ENCODE assay signal across 1 cellular context in the genomic region with DNA sequence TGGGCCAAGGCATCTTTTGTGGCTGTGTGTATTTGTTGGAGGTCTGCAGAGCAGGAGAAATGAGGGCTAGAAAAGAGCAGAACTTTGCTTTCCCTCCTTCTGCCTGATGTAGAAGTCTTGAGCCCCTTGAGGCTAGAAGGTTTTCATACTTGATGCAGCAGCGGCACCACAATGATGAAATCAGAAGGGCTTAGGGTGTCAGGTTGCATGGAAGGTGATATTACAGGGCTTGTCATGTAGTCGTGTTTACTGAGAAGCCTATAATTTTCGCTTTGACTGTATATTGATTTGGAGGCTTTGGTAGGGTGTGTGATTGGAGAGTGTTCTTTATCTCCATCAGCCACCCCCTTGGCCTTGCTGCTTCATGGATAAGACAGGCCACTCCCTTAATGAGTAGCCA.
TF ChIP-seq lines count a peak whose summit lies in the region.

No MANE protein-coding gene starts in this region.

TF ChIP-seq in HEK293, 187 proteins besides CTCF, POLR2A, EP300 and RAD21 (continued from another document and continues in another):
- TF ChIP-seq ZNF335 (tag by site-specific recombination; conservative IDR thresholded peaks at IDR 0.05) (peak; percentile 61), ZNF571 (tag by site-specific recombination; IDR thresholded peaks at IDR 0.05) (no peak), ZNF302 (tag by site-specific recombination; IDR thresholded peaks at IDR 0.05; ENCODE audit: low read depth) (no peak), ZNF660 (tag by site-specific recombination; IDR thresholded peaks at IDR 0.05) (peak; percentile 52; the same call in 1 of the 2 replicates), OSR2 (tag by site-specific recombination; IDR thresholded peaks at IDR 0.05) (0 out of 2 replicates have a peak, but pooled peaks have one; percentile 50), KLF10 (tag by site-specific recombination; IDR thresholded peaks at IDR 0.05) (no peak), GFI1B (tag by site-specific recombination; IDR thresholded peaks at IDR 0.05) (no peak), ZBTB17 (tag by site-specific recombination; IDR thresholded peaks at IDR 0.05) (peak; percentile 55; the same call in 1 of the 2 replicates), ZNF121 (tag by site-specific recombination; IDR thresholded peaks at IDR 0.05) (no peak), ZNF202 (tag by site-specific recombination; IDR thresholded peaks at IDR 0.05; ENCODE audit: borderline replicate concordance) (no peak), ZNF837 (tag by site-specific recombination; IDR thresholded peaks at IDR 0.05) (no peak), ZNF629 (tag by site-specific recombination; IDR thresholded peaks at IDR 0.05) (peak; percentile 67), ZNF76 (tag by site-specific recombination; IDR thresholded peaks at IDR 0.05; ENCODE audit: borderline replicate concordance, low read depth) (0 out of 2 replicates have a peak, but pooled peaks have one; percentile 24), ZNF366 (tag by site-specific recombination; conservative IDR thresholded peaks at IDR 0.05) (peak; percentile 57), BCL11B (tag by site-specific recombination; IDR thresholded peaks at IDR 0.05; ENCODE audit: low read depth) (no peak), ZNF48 (tag by site-specific recombination; IDR thresholded peaks at IDR 0.05) (no peak), ZNF670 (tag by site-specific recombination; IDR thresholded peaks at IDR 0.05; ENCODE audit: low read depth) (no peak), YY2 (tag by site-specific recombination; IDR thresholded peaks at IDR 0.05) (no peak), ZSCAN23 (tag by site-specific recombination; IDR thresholded peaks at IDR 0.05) (no peak), ZNF585B (tag by site-specific recombination; IDR thresholded peaks at IDR 0.05) (no peak), FEZF1 (tag by site-specific recombination; IDR thresholded peaks at IDR 0.05) (peak; percentile 32; the same call in 1 of the 2 replicates), BCL11A (tag by site-specific recombination; IDR thresholded peaks at IDR 0.05; ENCODE audit: low read depth) (no peak), ZFP3 (tag by site-specific recombination; IDR thresholded peaks at IDR 0.05; ENCODE audit: low read depth) (no peak), SP7 (tag by site-specific recombination; IDR thresholded peaks at IDR 0.05) (peak; percentile 100), ZNF791 (tag by site-specific recombination; IDR thresholded peaks at IDR 0.05) (no peak), KLF9 (tag by site-specific recombination; IDR thresholded peaks at IDR 0.05; ENCODE audit: low read depth) (no peak), ZNF792 (tag by site-specific recombination; IDR thresholded peaks at IDR 0.05) (no peak), ZNF776 (tag by site-specific recombination; IDR thresholded peaks at IDR 0.05; ENCODE audit: borderline replicate concordance) (no peak)
- TF ChIP-seq, protein P1, sequence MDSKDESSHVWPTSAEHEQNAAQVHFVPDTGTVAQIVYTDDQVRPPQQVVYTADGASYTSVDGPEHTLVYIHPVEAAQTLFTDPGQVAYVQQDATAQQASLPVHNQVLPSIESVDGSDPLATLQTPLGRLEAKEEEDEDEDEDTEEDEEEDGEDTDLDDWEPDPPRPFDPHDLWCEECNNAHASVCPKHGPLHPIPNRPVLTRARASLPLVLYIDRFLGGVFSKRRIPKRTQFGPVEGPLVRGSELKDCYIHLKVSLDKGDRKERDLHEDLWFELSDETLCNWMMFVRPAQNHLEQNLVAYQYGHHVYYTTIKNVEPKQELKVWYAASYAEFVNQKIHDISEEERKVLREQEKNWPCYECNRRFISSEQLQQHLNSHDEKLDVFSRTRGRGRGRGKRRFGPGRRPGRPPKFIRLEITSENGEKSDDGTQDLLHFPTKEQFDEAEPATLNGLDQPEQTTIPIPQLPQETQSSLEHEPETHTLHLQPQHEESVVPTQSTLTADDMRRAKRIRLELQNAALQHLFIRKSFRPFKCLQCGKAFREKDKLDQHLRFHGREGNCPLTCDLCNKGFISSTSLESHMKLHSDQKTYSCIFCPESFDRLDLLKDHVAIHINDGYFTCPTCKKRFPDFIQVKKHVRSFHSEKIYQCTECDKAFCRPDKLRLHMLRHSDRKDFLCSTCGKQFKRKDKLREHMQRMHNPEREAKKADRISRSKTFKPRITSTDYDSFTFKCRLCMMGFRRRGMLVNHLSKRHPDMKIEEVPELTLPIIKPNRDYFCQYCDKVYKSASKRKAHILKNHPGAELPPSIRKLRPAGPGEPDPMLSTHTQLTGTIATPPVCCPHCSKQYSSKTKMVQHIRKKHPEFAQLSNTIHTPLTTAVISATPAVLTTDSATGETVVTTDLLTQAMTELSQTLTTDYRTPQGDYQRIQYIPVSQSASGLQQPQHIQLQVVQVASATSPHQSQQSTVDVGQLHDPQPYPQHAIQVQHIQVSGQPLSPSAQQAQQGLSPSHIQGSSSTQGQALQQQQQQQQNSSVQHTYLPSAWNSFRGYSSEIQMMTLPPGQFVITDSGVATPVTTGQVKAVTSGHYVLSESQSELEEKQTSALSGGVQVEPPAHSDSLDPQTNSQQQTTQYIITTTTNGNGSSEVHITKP (tag by site-specific recombination; IDR thresholded peaks at IDR 0.05), result peak; percentile 59
- TF ChIP-seq, protein P2, sequence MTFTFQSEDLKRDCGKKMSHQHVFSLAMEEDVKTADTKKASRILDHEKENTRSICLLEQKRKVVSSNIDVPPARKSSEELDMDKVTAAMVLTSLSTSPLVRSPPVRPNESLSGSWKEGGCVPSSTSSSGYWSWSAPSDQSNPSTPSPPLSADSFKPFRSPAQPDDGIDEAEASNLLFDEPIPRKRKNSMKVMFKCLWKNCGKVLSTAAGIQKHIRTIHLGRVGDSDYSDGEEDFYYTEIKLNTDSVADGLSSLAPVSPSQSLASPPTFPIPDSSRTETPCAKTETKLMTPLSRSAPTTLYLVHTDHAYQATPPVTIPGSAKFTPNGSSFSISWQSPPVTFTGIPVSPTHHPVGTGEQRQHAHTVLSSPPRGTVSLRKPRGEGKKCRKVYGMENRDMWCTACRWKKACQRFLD (tag by site-specific recombination; IDR thresholded peaks at IDR 0.05), result no peak
- TF ChIP-seq, protein P3, sequence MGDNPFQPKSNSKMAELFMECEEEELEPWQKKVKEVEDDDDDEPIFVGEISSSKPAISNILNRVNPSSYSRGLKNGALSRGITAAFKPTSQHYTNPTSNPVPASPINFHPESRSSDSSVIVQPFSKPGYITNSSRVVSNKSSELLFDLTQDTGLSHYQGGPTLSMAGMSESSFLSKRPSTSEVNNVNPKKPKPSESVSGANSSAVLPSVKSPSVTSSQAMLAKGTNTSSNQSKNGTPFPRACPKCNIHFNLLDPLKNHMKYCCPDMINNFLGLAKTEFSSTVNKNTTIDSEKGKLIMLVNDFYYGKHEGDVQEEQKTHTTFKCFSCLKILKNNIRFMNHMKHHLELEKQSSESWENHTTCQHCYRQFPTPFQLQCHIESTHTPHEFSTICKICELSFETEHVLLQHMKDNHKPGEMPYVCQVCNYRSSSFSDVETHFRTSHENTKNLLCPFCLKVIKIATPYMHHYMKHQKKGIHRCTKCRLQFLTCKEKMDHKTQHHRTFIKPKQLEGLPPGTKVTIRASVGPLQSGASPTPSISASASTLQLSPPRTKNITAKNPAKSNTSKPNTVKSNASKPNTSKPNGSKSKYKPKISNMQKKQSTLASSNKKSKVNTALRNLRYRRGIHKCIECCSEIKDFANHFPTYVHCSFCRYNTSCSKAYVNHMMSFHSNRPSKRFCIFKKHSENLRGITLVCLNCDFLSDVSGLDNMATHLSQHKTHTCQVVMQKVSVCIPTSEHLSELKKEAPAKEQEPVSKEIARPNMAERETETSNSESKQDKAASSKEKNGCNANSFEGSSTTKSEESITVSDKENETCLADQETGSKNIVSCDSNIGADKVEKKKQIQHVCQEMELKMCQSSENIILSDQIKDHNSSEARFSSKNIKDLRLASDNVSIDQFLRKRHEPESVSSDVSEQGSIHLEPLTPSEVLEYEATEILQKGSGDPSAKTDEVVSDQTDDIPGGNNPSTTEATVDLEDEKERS (tag by site-specific recombination; IDR thresholded peaks at IDR 0.05), result no peak
- TF ChIP-seq, protein P4, sequence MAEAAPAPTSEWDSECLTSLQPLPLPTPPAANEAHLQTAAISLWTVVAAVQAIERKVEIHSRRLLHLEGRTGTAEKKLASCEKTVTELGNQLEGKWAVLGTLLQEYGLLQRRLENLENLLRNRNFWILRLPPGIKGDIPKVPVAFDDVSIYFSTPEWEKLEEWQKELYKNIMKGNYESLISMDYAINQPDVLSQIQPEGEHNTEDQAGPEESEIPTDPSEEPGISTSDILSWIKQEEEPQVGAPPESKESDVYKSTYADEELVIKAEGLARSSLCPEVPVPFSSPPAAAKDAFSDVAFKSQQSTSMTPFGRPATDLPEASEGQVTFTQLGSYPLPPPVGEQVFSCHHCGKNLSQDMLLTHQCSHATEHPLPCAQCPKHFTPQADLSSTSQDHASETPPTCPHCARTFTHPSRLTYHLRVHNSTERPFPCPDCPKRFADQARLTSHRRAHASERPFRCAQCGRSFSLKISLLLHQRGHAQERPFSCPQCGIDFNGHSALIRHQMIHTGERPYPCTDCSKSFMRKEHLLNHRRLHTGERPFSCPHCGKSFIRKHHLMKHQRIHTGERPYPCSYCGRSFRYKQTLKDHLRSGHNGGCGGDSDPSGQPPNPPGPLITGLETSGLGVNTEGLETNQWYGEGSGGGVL (tag by site-specific recombination; IDR thresholded peaks at IDR 0.05), result peak; percentile 23; the same call in 1 of the 2 replicates
- TF ChIP-seq, protein P5, sequence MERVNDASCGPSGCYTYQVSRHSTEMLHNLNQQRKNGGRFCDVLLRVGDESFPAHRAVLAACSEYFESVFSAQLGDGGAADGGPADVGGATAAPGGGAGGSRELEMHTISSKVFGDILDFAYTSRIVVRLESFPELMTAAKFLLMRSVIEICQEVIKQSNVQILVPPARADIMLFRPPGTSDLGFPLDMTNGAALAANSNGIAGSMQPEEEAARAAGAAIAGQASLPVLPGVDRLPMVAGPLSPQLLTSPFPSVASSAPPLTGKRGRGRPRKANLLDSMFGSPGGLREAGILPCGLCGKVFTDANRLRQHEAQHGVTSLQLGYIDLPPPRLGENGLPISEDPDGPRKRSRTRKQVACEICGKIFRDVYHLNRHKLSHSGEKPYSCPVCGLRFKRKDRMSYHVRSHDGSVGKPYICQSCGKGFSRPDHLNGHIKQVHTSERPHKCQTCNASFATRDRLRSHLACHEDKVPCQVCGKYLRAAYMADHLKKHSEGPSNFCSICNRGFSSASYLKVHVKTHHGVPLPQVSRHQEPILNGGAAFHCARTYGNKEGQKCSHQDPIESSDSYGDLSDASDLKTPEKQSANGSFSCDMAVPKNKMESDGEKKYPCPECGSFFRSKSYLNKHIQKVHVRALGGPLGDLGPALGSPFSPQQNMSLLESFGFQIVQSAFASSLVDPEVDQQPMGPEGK (tag by site-specific recombination; IDR thresholded peaks at IDR 0.05), result peak; percentile 39; the same call in 1 of the 2 replicates
- TF ChIP-seq, protein P6, sequence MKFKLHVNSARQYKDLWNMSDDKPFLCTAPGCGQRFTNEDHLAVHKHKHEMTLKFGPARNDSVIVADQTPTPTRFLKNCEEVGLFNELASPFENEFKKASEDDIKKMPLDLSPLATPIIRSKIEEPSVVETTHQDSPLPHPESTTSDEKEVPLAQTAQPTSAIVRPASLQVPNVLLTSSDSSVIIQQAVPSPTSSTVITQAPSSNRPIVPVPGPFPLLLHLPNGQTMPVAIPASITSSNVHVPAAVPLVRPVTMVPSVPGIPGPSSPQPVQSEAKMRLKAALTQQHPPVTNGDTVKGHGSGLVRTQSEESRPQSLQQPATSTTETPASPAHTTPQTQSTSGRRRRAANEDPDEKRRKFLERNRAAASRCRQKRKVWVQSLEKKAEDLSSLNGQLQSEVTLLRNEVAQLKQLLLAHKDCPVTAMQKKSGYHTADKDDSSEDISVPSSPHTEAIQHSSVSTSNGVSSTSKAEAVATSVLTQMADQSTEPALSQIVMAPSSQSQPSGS (tag by site-specific recombination; IDR thresholded peaks at IDR 0.05; ENCODE audit: low read depth), result 0 out of 2 replicates have a peak, but pooled peaks have one; percentile 28
- TF ChIP-seq, protein P7, sequence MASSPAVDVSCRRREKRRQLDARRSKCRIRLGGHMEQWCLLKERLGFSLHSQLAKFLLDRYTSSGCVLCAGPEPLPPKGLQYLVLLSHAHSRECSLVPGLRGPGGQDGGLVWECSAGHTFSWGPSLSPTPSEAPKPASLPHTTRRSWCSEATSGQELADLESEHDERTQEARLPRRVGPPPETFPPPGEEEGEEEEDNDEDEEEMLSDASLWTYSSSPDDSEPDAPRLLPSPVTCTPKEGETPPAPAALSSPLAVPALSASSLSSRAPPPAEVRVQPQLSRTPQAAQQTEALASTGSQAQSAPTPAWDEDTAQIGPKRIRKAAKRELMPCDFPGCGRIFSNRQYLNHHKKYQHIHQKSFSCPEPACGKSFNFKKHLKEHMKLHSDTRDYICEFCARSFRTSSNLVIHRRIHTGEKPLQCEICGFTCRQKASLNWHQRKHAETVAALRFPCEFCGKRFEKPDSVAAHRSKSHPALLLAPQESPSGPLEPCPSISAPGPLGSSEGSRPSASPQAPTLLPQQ (tag by site-specific recombination; IDR thresholded peaks at IDR 0.05), result peak; percentile 57; the same call in 1 of the 2 replicates
- TF ChIP-seq, protein P8, sequence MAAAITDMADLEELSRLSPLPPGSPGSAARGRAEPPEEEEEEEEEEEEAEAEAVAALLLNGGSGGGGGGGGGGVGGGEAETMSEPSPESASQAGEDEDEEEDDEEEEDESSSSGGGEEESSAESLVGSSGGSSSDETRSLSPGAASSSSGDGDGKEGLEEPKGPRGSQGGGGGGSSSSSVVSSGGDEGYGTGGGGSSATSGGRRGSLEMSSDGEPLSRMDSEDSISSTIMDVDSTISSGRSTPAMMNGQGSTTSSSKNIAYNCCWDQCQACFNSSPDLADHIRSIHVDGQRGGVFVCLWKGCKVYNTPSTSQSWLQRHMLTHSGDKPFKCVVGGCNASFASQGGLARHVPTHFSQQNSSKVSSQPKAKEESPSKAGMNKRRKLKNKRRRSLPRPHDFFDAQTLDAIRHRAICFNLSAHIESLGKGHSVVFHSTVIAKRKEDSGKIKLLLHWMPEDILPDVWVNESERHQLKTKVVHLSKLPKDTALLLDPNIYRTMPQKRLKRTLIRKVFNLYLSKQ (tag by site-specific recombination; IDR thresholded peaks at IDR 0.05; ENCODE audit: borderline replicate concordance), result no peak
- TF ChIP-seq, protein P9, sequence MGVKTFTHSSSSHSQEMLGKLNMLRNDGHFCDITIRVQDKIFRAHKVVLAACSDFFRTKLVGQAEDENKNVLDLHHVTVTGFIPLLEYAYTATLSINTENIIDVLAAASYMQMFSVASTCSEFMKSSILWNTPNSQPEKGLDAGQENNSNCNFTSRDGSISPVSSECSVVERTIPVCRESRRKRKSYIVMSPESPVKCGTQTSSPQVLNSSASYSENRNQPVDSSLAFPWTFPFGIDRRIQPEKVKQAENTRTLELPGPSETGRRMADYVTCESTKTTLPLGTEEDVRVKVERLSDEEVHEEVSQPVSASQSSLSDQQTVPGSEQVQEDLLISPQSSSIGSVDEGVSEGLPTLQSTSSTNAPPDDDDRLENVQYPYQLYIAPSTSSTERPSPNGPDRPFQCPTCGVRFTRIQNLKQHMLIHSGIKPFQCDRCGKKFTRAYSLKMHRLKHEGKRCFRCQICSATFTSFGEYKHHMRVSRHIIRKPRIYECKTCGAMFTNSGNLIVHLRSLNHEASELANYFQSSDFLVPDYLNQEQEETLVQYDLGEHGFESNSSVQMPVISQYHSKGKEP (tag by site-specific recombination; IDR thresholded peaks at IDR 0.05), result peak; percentile 71; the same call in 1 of the 2 replicates
- TF ChIP-seq, protein P10, sequence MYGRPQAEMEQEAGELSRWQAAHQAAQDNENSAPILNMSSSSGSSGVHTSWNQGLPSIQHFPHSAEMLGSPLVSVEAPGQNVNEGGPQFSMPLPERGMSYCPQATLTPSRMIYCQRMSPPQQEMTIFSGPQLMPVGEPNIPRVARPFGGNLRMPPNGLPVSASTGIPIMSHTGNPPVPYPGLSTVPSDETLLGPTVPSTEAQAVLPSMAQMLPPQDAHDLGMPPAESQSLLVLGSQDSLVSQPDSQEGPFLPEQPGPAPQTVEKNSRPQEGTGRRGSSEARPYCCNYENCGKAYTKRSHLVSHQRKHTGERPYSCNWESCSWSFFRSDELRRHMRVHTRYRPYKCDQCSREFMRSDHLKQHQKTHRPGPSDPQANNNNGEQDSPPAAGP (tag by site-specific recombination; IDR thresholded peaks at IDR 0.05), result no peak
